ENCODE assay signal across 2 cellular contexts in genomic region chr4:25379591-25379990, GRCh38.
TF ChIP-seq lines count a peak whose summit lies in the region.

No MANE protein-coding gene starts in this region.

TF ChIP-seq in HepG2, 621 proteins besides CTCF, POLR2A, EP300 and RAD21:
- TF ChIP-seq ZNF552 (CRISPR knock-in tag; IDR thresholded peaks at IDR 0.05; ENCODE audit: borderline replicate concordance) (no peak), ZNF124 (CRISPR knock-in tag; IDR thresholded peaks at IDR 0.05) (no peak), ZNF557 (CRISPR knock-in tag; IDR thresholded peaks at IDR 0.05) (no peak), KLF6 (CRISPR knock-in tag; IDR thresholded peaks at IDR 0.05) (no peak), TBP (CRISPR knock-in tag; IDR thresholded peaks at IDR 0.05) (no peak), RAD51 (IDR thresholded peaks at IDR 0.05; ENCODE audit: borderline replicate concordance) (no peak), MTF2 (CRISPR knock-in tag; IDR thresholded peaks at IDR 0.05; ENCODE audit: borderline replicate concordance) (no peak)
- TF ChIP-seq, protein P1, sequence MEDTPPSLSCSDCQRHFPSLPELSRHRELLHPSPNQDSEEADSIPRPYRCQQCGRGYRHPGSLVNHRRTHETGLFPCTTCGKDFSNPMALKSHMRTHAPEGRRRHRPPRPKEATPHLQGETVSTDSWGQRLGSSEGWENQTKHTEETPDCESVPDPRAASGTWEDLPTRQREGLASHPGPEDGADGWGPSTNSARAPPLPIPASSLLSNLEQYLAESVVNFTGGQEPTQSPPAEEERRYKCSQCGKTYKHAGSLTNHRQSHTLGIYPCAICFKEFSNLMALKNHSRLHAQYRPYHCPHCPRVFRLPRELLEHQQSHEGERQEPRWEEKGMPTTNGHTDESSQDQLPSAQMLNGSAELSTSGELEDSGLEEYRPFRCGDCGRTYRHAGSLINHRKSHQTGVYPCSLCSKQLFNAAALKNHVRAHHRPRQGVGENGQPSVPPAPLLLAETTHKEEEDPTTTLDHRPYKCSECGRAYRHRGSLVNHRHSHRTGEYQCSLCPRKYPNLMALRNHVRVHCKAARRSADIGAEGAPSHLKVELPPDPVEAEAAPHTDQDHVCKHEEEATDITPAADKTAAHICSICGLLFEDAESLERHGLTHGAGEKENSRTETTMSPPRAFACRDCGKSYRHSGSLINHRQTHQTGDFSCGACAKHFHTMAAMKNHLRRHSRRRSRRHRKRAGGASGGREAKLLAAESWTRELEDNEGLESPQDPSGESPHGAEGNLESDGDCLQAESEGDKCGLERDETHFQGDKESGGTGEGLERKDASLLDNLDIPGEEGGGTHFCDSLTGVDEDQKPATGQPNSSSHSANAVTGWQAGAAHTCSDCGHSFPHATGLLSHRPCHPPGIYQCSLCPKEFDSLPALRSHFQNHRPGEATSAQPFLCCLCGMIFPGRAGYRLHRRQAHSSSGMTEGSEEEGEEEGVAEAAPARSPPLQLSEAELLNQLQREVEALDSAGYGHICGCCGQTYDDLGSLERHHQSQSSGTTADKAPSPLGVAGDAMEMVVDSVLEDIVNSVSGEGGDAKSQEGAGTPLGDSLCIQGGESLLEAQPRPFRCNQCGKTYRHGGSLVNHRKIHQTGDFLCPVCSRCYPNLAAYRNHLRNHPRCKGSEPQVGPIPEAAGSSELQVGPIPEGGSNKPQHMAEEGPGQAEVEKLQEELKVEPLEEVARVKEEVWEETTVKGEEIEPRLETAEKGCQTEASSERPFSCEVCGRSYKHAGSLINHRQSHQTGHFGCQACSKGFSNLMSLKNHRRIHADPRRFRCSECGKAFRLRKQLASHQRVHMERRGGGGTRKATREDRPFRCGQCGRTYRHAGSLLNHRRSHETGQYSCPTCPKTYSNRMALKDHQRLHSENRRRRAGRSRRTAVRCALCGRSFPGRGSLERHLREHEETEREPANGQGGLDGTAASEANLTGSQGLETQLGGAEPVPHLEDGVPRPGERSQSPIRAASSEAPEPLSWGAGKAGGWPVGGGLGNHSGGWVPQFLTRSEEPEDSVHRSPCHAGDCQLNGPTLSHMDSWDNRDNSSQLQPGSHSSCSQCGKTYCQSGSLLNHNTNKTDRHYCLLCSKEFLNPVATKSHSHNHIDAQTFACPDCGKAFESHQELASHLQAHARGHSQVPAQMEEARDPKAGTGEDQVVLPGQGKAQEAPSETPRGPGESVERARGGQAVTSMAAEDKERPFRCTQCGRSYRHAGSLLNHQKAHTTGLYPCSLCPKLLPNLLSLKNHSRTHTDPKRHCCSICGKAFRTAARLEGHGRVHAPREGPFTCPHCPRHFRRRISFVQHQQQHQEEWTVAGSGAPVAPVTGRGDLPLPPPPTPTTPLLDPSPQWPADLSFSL (CRISPR knock-in tag; IDR thresholded peaks at IDR 0.05): no peak
- TF ChIP-seq, protein P2, sequence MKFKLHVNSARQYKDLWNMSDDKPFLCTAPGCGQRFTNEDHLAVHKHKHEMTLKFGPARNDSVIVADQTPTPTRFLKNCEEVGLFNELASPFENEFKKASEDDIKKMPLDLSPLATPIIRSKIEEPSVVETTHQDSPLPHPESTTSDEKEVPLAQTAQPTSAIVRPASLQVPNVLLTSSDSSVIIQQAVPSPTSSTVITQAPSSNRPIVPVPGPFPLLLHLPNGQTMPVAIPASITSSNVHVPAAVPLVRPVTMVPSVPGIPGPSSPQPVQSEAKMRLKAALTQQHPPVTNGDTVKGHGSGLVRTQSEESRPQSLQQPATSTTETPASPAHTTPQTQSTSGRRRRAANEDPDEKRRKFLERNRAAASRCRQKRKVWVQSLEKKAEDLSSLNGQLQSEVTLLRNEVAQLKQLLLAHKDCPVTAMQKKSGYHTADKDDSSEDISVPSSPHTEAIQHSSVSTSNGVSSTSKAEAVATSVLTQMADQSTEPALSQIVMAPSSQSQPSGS (CRISPR knock-in tag; IDR thresholded peaks at IDR 0.05): no peak
TF ChIP-seq in HepG2: peak in this region for 0.

TF ChIP-seq in K562, 482 proteins besides CTCF, POLR2A, EP300 and RAD21 (continues in another document):
- TF ChIP-seq NR2C1 (IDR thresholded peaks at IDR 0.05): peak; percentile 36; the same call in 1 of the 2 replicates
- peak; percentile 39; the same call in 1 of the 2 replicates for TF ChIP-seq NR2C1 (tag; IDR thresholded peaks at IDR 0.05)
- peak; percentile 65; the same call in 1 of the 2 replicates for TF ChIP-seq ZBTB7A (IDR thresholded peaks at IDR 0.05; ENCODE audit: borderline replicate concordance, control insufficient read depth, low read depth, low read length)
- peak; percentile 66 for TF ChIP-seq ARID1B (IDR thresholded peaks at IDR 0.05)
- TF ChIP-seq CEBPB (tag; IDR thresholded peaks at IDR 0.05): peak; percentile 80
- TF ChIP-seq SMARCA4 (IDR thresholded peaks at IDR 0.05): peak; percentile 39; the same call in 1 of the 2 replicates
- TF ChIP-seq ARNT (IDR thresholded peaks at IDR 0.05): no peak
- peak; percentile 47; the same call in 1 of the 2 replicates for TF ChIP-seq EHMT2 (IDR thresholded peaks at IDR 0.05)
- peak; percentile 30; the same call in 1 of the 2 replicates for TF ChIP-seq TCF3 (CRISPR knock-in tag; IDR thresholded peaks at IDR 0.05)
- TF ChIP-seq, protein P3, sequence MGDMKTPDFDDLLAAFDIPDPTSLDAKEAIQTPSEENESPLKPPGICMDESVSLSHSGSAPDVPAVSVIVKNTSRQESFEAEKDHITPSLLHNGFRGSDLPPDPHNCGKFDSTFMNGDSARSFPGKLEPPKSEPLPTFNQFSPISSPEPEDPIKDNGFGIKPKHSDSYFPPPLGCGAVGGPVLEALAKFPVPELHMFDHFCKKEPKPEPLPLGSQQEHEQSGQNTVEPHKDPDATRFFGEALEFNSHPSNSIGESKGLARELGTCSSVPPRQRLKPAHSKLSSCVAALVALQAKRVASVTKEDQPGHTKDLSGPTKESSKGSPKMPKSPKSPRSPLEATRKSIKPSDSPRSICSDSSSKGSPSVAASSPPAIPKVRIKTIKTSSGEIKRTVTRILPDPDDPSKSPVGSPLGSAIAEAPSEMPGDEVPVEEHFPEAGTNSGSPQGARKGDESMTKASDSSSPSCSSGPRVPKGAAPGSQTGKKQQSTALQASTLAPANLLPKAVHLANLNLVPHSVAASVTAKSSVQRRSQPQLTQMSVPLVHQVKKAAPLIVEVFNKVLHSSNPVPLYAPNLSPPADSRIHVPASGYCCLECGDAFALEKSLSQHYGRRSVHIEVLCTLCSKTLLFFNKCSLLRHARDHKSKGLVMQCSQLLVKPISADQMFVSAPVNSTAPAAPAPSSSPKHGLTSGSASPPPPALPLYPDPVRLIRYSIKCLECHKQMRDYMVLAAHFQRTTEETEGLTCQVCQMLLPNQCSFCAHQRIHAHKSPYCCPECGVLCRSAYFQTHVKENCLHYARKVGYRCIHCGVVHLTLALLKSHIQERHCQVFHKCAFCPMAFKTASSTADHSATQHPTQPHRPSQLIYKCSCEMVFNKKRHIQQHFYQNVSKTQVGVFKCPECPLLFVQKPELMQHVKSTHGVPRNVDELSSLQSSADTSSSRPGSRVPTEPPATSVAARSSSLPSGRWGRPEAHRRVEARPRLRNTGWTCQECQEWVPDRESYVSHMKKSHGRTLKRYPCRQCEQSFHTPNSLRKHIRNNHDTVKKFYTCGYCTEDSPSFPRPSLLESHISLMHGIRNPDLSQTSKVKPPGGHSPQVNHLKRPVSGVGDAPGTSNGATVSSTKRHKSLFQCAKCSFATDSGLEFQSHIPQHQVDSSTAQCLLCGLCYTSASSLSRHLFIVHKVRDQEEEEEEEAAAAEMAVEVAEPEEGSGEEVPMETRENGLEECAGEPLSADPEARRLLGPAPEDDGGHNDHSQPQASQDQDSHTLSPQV (IDR thresholded peaks at IDR 0.05): peak; percentile 70
- no peak for TF ChIP-seq IFI16 (CRISPR knock-in tag; IDR thresholded peaks at IDR 0.05)
- TF ChIP-seq TRIM24 (IDR thresholded peaks at IDR 0.05): peak; percentile 44 to 58; a peak in 3 of 4 replicates
- TF ChIP-seq, protein P4, sequence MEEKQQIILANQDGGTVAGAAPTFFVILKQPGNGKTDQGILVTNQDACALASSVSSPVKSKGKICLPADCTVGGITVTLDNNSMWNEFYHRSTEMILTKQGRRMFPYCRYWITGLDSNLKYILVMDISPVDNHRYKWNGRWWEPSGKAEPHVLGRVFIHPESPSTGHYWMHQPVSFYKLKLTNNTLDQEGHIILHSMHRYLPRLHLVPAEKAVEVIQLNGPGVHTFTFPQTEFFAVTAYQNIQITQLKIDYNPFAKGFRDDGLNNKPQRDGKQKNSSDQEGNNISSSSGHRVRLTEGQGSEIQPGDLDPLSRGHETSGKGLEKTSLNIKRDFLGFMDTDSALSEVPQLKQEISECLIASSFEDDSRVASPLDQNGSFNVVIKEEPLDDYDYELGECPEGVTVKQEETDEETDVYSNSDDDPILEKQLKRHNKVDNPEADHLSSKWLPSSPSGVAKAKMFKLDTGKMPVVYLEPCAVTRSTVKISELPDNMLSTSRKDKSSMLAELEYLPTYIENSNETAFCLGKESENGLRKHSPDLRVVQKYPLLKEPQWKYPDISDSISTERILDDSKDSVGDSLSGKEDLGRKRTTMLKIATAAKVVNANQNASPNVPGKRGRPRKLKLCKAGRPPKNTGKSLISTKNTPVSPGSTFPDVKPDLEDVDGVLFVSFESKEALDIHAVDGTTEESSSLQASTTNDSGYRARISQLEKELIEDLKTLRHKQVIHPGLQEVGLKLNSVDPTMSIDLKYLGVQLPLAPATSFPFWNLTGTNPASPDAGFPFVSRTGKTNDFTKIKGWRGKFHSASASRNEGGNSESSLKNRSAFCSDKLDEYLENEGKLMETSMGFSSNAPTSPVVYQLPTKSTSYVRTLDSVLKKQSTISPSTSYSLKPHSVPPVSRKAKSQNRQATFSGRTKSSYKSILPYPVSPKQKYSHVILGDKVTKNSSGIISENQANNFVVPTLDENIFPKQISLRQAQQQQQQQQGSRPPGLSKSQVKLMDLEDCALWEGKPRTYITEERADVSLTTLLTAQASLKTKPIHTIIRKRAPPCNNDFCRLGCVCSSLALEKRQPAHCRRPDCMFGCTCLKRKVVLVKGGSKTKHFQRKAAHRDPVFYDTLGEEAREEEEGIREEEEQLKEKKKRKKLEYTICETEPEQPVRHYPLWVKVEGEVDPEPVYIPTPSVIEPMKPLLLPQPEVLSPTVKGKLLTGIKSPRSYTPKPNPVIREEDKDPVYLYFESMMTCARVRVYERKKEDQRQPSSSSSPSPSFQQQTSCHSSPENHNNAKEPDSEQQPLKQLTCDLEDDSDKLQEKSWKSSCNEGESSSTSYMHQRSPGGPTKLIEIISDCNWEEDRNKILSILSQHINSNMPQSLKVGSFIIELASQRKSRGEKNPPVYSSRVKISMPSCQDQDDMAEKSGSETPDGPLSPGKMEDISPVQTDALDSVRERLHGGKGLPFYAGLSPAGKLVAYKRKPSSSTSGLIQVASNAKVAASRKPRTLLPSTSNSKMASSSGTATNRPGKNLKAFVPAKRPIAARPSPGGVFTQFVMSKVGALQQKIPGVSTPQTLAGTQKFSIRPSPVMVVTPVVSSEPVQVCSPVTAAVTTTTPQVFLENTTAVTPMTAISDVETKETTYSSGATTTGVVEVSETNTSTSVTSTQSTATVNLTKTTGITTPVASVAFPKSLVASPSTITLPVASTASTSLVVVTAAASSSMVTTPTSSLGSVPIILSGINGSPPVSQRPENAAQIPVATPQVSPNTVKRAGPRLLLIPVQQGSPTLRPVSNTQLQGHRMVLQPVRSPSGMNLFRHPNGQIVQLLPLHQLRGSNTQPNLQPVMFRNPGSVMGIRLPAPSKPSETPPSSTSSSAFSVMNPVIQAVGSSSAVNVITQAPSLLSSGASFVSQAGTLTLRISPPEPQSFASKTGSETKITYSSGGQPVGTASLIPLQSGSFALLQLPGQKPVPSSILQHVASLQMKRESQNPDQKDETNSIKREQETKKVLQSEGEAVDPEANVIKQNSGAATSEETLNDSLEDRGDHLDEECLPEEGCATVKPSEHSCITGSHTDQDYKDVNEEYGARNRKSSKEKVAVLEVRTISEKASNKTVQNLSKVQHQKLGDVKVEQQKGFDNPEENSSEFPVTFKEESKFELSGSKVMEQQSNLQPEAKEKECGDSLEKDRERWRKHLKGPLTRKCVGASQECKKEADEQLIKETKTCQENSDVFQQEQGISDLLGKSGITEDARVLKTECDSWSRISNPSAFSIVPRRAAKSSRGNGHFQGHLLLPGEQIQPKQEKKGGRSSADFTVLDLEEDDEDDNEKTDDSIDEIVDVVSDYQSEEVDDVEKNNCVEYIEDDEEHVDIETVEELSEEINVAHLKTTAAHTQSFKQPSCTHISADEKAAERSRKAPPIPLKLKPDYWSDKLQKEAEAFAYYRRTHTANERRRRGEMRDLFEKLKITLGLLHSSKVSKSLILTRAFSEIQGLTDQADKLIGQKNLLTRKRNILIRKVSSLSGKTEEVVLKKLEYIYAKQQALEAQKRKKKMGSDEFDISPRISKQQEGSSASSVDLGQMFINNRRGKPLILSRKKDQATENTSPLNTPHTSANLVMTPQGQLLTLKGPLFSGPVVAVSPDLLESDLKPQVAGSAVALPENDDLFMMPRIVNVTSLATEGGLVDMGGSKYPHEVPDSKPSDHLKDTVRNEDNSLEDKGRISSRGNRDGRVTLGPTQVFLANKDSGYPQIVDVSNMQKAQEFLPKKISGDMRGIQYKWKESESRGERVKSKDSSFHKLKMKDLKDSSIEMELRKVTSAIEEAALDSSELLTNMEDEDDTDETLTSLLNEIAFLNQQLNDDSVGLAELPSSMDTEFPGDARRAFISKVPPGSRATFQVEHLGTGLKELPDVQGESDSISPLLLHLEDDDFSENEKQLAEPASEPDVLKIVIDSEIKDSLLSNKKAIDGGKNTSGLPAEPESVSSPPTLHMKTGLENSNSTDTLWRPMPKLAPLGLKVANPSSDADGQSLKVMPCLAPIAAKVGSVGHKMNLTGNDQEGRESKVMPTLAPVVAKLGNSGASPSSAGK (IDR thresholded peaks at IDR 0.05): peak; percentile 54; the same call in 1 of the 2 replicates
- TF ChIP-seq JUNB (CRISPR knock-in tag; conservative IDR thresholded peaks at IDR 0.05): no peak
- TF ChIP-seq TAF9B (IDR thresholded peaks at IDR 0.05; ENCODE audit: partially characterized antibody): no peak
- TF ChIP-seq TAL1 (IDR thresholded peaks at IDR 0.05): peak; percentile 56; the same call in 1 of the 2 replicates
- TF ChIP-seq, protein P5, sequence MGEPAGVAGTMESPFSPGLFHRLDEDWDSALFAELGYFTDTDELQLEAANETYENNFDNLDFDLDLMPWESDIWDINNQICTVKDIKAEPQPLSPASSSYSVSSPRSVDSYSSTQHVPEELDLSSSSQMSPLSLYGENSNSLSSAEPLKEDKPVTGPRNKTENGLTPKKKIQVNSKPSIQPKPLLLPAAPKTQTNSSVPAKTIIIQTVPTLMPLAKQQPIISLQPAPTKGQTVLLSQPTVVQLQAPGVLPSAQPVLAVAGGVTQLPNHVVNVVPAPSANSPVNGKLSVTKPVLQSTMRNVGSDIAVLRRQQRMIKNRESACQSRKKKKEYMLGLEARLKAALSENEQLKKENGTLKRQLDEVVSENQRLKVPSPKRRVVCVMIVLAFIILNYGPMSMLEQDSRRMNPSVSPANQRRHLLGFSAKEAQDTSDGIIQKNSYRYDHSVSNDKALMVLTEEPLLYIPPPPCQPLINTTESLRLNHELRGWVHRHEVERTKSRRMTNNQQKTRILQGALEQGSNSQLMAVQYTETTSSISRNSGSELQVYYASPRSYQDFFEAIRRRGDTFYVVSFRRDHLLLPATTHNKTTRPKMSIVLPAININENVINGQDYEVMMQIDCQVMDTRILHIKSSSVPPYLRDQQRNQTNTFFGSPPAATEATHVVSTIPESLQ (CRISPR knock-in tag; IDR thresholded peaks at IDR 0.05): no peak
- 0 out of 2 replicates have a peak, but pooled peaks have one; percentile 9 for TF ChIP-seq TEAD4 (IDR thresholded peaks at IDR 0.05; ENCODE audit: low read length)
- no peak for TF ChIP-seq TEAD4 (CRISPR knock-in tag; IDR thresholded peaks at IDR 0.05; ENCODE audit: borderline replicate concordance)
- peak; percentile 33 to 54; a peak in 3 of 4 replicates for TF ChIP-seq NRF1 (conservative IDR thresholded peaks at IDR 0.05 in 1 of 2, IDR thresholded peaks at IDR 0.05 in 1 of 2)
- TF ChIP-seq NR3C1 (CRISPR knock-in tag; IDR thresholded peaks at IDR 0.05): no peak
- peak; percentile 31 for TF ChIP-seq ZNF316 (IDR thresholded peaks at IDR 0.05)
- TF ChIP-seq ARHGAP35 (IDR thresholded peaks at IDR 0.05; ENCODE audit: partially characterized antibody): no peak
- no peak for TF ChIP-seq FOS (IDR thresholded peaks at IDR 0.05; ENCODE audit: extremely low read depth, insufficient read length)
- TF ChIP-seq MAZ (CRISPR knock-in tag; conservative IDR thresholded peaks at IDR 0.05 in 1 of 2, IDR thresholded peaks at IDR 0.05 in 1 of 2): no peak
- peak; percentile 51; the same call in 1 of the 2 replicates for TF ChIP-seq EP400 (IDR thresholded peaks at IDR 0.05)
